ENCODE assay signal across 12 cellular contexts in the genomic region with DNA sequence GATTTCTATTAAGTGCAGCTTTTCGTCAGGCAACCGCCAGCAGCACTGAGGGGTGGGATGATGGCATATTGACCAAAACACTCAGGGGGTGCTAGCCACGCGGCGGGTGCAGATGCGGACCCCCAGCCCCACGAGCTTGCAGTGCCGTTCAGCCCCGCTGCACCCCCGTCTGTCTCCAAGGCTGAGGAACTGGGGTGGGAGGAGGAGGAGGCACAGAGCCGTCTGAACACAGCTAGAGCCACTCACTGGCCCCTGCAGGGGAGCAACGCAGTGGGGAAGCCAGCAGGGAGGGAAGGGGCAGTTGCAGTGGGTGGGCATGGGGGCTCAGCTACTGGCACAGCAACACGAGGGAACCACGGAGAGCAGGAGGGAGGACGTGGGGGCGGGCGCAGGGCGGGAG. TPM values are rescaled to one million over a fixed set of nuclear protein-coding genes. Genes with fewer than 3 reads are reported as not detected.
"Had no signal": no experiment of that assay in that cellular context is flagged by ENCODE, and none has a peak within 500 bp of the region (broad histone marks: within the 10 kb centered on the region; RNA-seq: fewer than 3 reads in every experiment).

No MANE protein-coding gene starts in this region.

- H3K4me3 ChIP-seq: GM23248, HAP-1, K562 had no signal

- H3K27ac ChIP-seq: GM23248, HL-60, KMS-11 had no signal

- ATAC-seq: HCT116, K562 had no signal

- H3K4me3 Mint-ChIP-seq: HFFc6 had no signal

- H3K9ac ChIP-seq: GM23248, KMS-11 had no signal

- H3K4me2 ChIP-seq: KMS-11 had no signal

- H3K9me3 ChIP-seq: HAP-1 had no signal

- H3K27ac Mint-ChIP-seq: HFFc6 had no signal

- H3K4me1 ChIP-seq: HAP-1 had no signal

- H3K36me3 ChIP-seq: HAP-1 had no signal

- H3K9me3 Mint-ChIP-seq: HFFc6 had no signal

- DNase-seq: GM23248, GOT3, H7, HFFc6, IMR-90 had no signal

RNA-seq across cellular contexts. Expression of a gene that starts 22.0 kb away (rescaled TPM):
- total RNA-seq: GM23248, H4, H7, HFFc6, HT1080, IMR-90, K562 had no signal
- polyA plus RNA-seq: GM23248, IMR-90, K562 had no signal
